Comparison of ENCODE assay signal across 1 cellular context in genomic region chr14:39957987-39958386, GRCh38.
TF ChIP-seq lines count a peak whose summit lies in the region.

No MANE protein-coding gene starts in this region.

TF ChIP-seq in GM12878, 131 proteins besides CTCF, POLR2A, EP300 and RAD21 (continued from another document):
- TF ChIP-seq, protein P1, sequence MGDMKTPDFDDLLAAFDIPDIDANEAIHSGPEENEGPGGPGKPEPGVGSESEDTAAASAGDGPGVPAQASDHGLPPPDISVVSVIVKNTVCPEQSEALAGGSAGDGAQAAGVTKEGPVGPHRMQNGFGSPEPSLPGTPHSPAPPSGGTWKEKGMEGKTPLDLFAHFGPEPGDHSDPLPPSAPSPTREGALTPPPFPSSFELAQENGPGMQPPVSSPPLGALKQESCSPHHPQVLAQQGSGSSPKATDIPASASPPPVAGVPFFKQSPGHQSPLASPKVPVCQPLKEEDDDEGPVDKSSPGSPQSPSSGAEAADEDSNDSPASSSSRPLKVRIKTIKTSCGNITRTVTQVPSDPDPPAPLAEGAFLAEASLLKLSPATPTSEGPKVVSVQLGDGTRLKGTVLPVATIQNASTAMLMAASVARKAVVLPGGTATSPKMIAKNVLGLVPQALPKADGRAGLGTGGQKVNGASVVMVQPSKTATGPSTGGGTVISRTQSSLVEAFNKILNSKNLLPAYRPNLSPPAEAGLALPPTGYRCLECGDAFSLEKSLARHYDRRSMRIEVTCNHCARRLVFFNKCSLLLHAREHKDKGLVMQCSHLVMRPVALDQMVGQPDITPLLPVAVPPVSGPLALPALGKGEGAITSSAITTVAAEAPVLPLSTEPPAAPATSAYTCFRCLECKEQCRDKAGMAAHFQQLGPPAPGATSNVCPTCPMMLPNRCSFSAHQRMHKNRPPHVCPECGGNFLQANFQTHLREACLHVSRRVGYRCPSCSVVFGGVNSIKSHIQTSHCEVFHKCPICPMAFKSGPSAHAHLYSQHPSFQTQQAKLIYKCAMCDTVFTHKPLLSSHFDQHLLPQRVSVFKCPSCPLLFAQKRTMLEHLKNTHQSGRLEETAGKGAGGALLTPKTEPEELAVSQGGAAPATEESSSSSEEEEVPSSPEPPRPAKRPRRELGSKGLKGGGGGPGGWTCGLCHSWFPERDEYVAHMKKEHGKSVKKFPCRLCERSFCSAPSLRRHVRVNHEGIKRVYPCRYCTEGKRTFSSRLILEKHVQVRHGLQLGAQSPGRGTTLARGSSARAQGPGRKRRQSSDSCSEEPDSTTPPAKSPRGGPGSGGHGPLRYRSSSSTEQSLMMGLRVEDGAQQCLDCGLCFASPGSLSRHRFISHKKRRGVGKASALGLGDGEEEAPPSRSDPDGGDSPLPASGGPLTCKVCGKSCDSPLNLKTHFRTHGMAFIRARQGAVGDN (IDR thresholded peaks at IDR 0.05) = no peak
- TF ChIP-seq FOXK2 (IDR thresholded peaks at IDR 0.05) (no peak), KDM1A (IDR thresholded peaks at IDR 0.05; ENCODE audit: borderline replicate concordance) (no peak), CBX3 (IDR thresholded peaks at IDR 0.05; ENCODE audit: borderline replicate concordance, low read depth) (no peak), PBX3 (IDR thresholded peaks at IDR 0.05; ENCODE audit: insufficient replicate concordance, low read depth, low read length) (no peak), POLR2AphosphoS5 (IDR thresholded peaks at IDR 0.05; ENCODE audit: low read length) (no peak), RCOR1 (conservative IDR thresholded peaks at IDR 0.05; ENCODE audit: low read depth, low read length) (no peak)
